Comparison of ENCODE assay signal across 8 cellular contexts in the genomic region with DNA sequence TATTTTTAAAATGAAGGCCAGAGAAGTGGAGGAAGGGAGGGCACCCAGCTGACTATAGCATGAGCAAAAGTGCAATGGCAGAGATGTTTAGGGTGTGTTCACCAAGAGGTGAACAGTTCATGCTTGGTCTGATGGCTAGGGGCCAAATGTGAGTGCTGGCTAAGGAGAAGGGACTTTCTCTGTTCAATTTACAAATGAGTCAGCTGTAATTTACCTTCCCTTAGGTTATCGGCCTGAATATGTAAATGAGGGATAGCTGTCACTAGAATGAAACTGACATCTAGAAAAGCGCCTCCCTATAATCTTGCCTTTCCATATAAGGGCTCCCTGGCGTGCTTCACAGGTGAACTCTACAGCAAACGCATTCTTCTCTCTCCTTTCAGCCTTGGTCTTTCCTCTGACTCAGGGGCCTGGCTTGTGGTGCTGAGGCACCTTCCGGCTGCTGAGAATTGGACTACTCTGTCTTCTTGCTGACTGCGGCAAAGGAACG.
DNase-seq lines count a peak whose midpoint lies in the region; ATAC-seq, FAIRE-seq and TF ChIP-seq lines count a peak whose summit lies in the region.

No MANE protein-coding gene starts in this region.

- peak; percentile 94 for ATAC-seq in GM18511 (IDR thresholded peaks at IDR 0.05; ENCODE audit: unreplicated experiment)
- peak; percentile 94 for ATAC-seq in HG02610 (IDR thresholded peaks at IDR 0.05; ENCODE audit: unreplicated experiment)
- peak; percentile 92 for ATAC-seq in stimulated activated effector memory CD8-positive, alpha-beta T cell treated with anti-CD3 and anti-CD28 coated beads, Interleukin-12 subunit alpha, Interleukin-12 subunit beta, amount 100 ng/mL, for 72 hours
- ATAC-seq in WTC11: no peak

- POLR2A ChIA-PET in WTC11 (lab: Charles Lee): interaction anchor here (0.6 kb wide), 1 partner anchor 193 kb away, joined by 4 read pairs; no protein-coding TSS in a partner anchor

- no peak overlapping the region for H2AFZ ChIP-seq in OCI-LY3 (ENCODE audit: low read depth, low read length)
- no peak overlapping the region for H2AFZ ChIP-seq in astrocyte (ENCODE audit: low read depth, low read length)

- H3K36me3 Mint-ChIP-seq in astrocyte (ENCODE audit: low read depth, unreplicated experiment) (no peaks in the 10 kb centered on the region), WTC11 (peaks cover 5% of the 10 kb centered on the region; the same call in 1 of the 2 replicates)
- H3K36me3 Mint-ChIP-seq in stimulated activated effector memory CD8-positive, alpha-beta T cell treated with anti-CD3 and anti-CD28 coated beads, Interleukin-12 subunit alpha, Interleukin-12 subunit beta, amount 100 ng/mL, for 72 hours: peaks cover 20% of the 10 kb centered on the region

- peak overlapping the region; percentile 88 for H3K27ac ChIP-seq in OCI-LY3 (ENCODE audit: low read length)
- H3K27ac ChIP-seq in astrocyte (ENCODE audit: low read depth, low read length): peak overlapping the region; percentile 15

- H3K4me3 Mint-ChIP-seq in astrocyte (ENCODE audit: unreplicated experiment): no peak overlapping the region
- peak overlapping the region; percentile 66 for H3K4me3 Mint-ChIP-seq in stimulated activated effector memory CD8-positive, alpha-beta T cell treated with anti-CD3 and anti-CD28 coated beads, Interleukin-12 subunit alpha, Interleukin-12 subunit beta, amount 100 ng/mL, for 72 hours
- H3K4me3 Mint-ChIP-seq in WTC11: no peak overlapping the region

- TF ChIP-seq CTCF in OCI-LY3 (IDR thresholded peaks at IDR 0.05; ENCODE audit: low read depth, low read length) (no peak), astrocyte (IDR thresholded peaks at IDR 0.05; ENCODE audit: insufficient read depth, low read depth, low read length) (no peak), WTC11 (IDR thresholded peaks at IDR 0.05) (no peak)

- H3K27me3 Mint-ChIP-seq in astrocyte (ENCODE audit: low read depth, unreplicated experiment): no peaks in the 10 kb centered on the region
- H3K27me3 Mint-ChIP-seq in WTC11 (ENCODE audit: low read depth): peaks cover 42% of the 10 kb centered on the region

- H3K79me2 ChIP-seq in OCI-LY3 (ENCODE audit: low read length): no peaks in the 10 kb centered on the region
- no peaks in the 10 kb centered on the region for H3K79me2 ChIP-seq in astrocyte (ENCODE audit: insufficient read depth, low read length)

- no peaks in the 10 kb centered on the region for H3K9me3 ChIP-seq in OCI-LY3 (ENCODE audit: insufficient read depth, low read length)
- H3K9me3 ChIP-seq in astrocyte (ENCODE audit: insufficient read depth, low read depth, low read length): no peaks in the 10 kb centered on the region

- H3K9ac ChIP-seq in OCI-LY3 (ENCODE audit: low read length) (peak overlapping the region; percentile 55; the same call in 1 of the 2 replicates), astrocyte (ENCODE audit: low read length) (no peak overlapping the region)

- CTCF ChIA-PET in WTC11 (lab: Charles Lee): interaction anchor here (2.2 to 2.5 kb wide), 2 partner anchors 18 to 65 kb away, joined by 6 to 9 read pairs; no protein-coding TSS in a partner anchor

- H3K27me3 ChIP-seq in OCI-LY3 (ENCODE audit: low read depth, low read length) (no peaks in the 10 kb centered on the region), astrocyte (ENCODE audit: insufficient read depth, low read length) (no peaks in the 10 kb centered on the region)

- H3K4me3 ChIP-seq in OCI-LY3 (ENCODE audit: low read length) (peak overlapping the region; percentile 42), astrocyte (ENCODE audit: insufficient read depth, low read depth, low read length) (no peak overlapping the region)

- peaks cover 57% of the 10 kb centered on the region for H3K4me1 ChIP-seq in OCI-LY3 (ENCODE audit: low read length)
- H3K4me1 ChIP-seq in astrocyte (ENCODE audit: insufficient read depth, low read length): peaks cover 25% of the 10 kb centered on the region

- peaks cover 2% of the 10 kb centered on the region for H3K9me3 Mint-ChIP-seq in astrocyte (ENCODE audit: unreplicated experiment)
- no peaks in the 10 kb centered on the region for H3K9me3 Mint-ChIP-seq in stimulated activated effector memory CD8-positive, alpha-beta T cell treated with anti-CD3 and anti-CD28 coated beads, Interleukin-12 subunit alpha, Interleukin-12 subunit beta, amount 100 ng/mL, for 72 hours
- peaks cover 9% of the 10 kb centered on the region for H3K9me3 Mint-ChIP-seq in WTC11

- H4K20me1 ChIP-seq in OCI-LY3 (ENCODE audit: insufficient read depth, low read length) (no peaks in the 10 kb centered on the region), astrocyte (ENCODE audit: insufficient read depth, low read length) (no peaks in the 10 kb centered on the region)

- peak overlapping the region; percentile 55 for H3K4me2 ChIP-seq in OCI-LY3 (ENCODE audit: low read length)
- H3K4me2 ChIP-seq in astrocyte (ENCODE audit: low read length): peak overlapping the region; percentile 46

- no peak overlapping the region for H3K27ac Mint-ChIP-seq in astrocyte (ENCODE audit: unreplicated experiment)
- peak overlapping the region; percentile 91 for H3K27ac Mint-ChIP-seq in stimulated activated effector memory CD8-positive, alpha-beta T cell treated with anti-CD3 and anti-CD28 coated beads, Interleukin-12 subunit alpha, Interleukin-12 subunit beta, amount 100 ng/mL, for 72 hours
- H3K27ac Mint-ChIP-seq in WTC11: no peak overlapping the region

- DNase-seq in astrocyte (ENCODE audit: low read depth) (peak; percentile 64), COLO668 (lab: John Stamatoyannopoulos, UW; ENCODE audit: unreplicated experiment) (no peak), WTC11 (ENCODE audit: low spot score) (no peak)
- peak; percentile 48 to 76 for DNase-seq in stimulated activated effector memory CD8-positive, alpha-beta T cell treated with anti-CD3 and anti-CD28 coated beads, Interleukin-12 subunit alpha, Interleukin-12 subunit beta, amount 100 ng/mL, for 72 hours (ENCODE audit: low spot score in 2 of 2)
- DNase-seq in NK-92 treated with Interleukin-12 subunit alpha and Interleukin-12 subunit beta, amount 100 ng/mL, for 24 hours (lab: John Stamatoyannopoulos, UW): no peak

- H3K36me3 ChIP-seq in OCI-LY3 (replicated peaks; ENCODE audit: low read depth, low read length) (no peaks in the 10 kb centered on the region), astrocyte (ENCODE audit: insufficient read depth, low read length) (no peaks in the 10 kb centered on the region)

- H3K4me1 Mint-ChIP-seq in astrocyte (ENCODE audit: low read depth, unreplicated experiment): peaks cover 25% of the 10 kb centered on the region
- H3K4me1 Mint-ChIP-seq in stimulated activated effector memory CD8-positive, alpha-beta T cell treated with anti-CD3 and anti-CD28 coated beads, Interleukin-12 subunit alpha, Interleukin-12 subunit beta, amount 100 ng/mL, for 72 hours: peaks cover 79% of the 10 kb centered on the region
- peaks cover 33% of the 10 kb centered on the region for H3K4me1 Mint-ChIP-seq in WTC11

- FAIRE-seq in astrocyte (lab: Jason Lieb, UNC): no peak

TF ChIP-seq in WTC11, 78 proteins besides CTCF, POLR2A, EP300 and RAD21 (continues in another document):
- TF ChIP-seq FOXK1 (CRISPR knock-in tag; IDR thresholded peaks at IDR 0.05): no peak
- no peak for TF ChIP-seq JAZF1 (CRISPR knock-in tag; IDR thresholded peaks at IDR 0.05)
- no peak for TF ChIP-seq IRF2 (CRISPR knock-in tag; IDR thresholded peaks at IDR 0.05; ENCODE audit: borderline replicate concordance, low read depth)
- TF ChIP-seq GABPB1 (CRISPR knock-in tag; IDR thresholded peaks at IDR 0.05): no peak
- TF ChIP-seq, protein P1, sequence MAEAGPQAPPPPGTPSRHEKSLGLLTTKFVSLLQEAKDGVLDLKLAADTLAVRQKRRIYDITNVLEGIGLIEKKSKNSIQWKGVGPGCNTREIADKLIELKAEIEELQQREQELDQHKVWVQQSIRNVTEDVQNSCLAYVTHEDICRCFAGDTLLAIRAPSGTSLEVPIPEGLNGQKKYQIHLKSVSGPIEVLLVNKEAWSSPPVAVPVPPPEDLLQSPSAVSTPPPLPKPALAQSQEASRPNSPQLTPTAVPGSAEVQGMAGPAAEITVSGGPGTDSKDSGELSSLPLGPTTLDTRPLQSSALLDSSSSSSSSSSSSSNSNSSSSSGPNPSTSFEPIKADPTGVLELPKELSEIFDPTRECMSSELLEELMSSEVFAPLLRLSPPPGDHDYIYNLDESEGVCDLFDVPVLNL (CRISPR knock-in tag; IDR thresholded peaks at IDR 0.05; ENCODE audit: borderline replicate concordance, low read depth): no peak
- TF ChIP-seq, protein P2, sequence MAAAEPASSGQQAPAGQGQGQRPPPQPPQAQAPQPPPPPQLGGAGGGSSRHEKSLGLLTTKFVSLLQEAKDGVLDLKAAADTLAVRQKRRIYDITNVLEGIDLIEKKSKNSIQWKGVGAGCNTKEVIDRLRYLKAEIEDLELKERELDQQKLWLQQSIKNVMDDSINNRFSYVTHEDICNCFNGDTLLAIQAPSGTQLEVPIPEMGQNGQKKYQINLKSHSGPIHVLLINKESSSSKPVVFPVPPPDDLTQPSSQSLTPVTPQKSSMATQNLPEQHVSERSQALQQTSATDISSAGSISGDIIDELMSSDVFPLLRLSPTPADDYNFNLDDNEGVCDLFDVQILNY (CRISPR knock-in tag; IDR thresholded peaks at IDR 0.05): no peak
- no peak for TF ChIP-seq ZNF396 (CRISPR knock-in tag; IDR thresholded peaks at IDR 0.05; ENCODE audit: borderline replicate concordance)
- TF ChIP-seq NR3C1 (CRISPR knock-in tag; conservative IDR thresholded peaks at IDR 0.05; ENCODE audit: low read depth): no peak
- no peak for TF ChIP-seq MXD4 (CRISPR knock-in tag; IDR thresholded peaks at IDR 0.05; ENCODE audit: borderline replicate concordance)
- TF ChIP-seq FOXP1 (CRISPR knock-in tag; IDR thresholded peaks at IDR 0.05; ENCODE audit: borderline replicate concordance): no peak
- TF ChIP-seq, protein P3, sequence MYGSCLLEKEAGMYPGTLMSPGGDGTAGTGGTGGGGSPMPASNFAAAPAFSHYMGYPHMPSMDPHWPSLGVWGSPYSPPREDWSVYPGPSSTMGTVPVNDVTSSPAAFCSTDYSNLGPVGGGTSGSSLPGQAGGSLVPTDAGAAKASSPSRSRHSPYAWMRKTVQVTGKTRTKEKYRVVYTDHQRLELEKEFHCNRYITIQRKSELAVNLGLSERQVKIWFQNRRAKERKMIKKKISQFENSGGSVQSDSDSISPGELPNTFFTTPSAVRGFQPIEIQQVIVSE (CRISPR knock-in tag; IDR thresholded peaks at IDR 0.05; ENCODE audit: borderline replicate concordance): no peak
- TF ChIP-seq NR1H2 (CRISPR knock-in tag; IDR thresholded peaks at IDR 0.05): no peak
- TF ChIP-seq, protein P4, sequence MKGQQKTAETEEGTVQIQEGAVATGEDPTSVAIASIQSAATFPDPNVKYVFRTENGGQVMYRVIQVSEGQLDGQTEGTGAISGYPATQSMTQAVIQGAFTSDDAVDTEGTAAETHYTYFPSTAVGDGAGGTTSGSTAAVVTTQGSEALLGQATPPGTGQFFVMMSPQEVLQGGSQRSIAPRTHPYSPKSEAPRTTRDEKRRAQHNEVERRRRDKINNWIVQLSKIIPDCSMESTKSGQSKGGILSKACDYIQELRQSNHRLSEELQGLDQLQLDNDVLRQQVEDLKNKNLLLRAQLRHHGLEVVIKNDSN (CRISPR knock-in tag; IDR thresholded peaks at IDR 0.05): no peak
- no peak for TF ChIP-seq SP1 (CRISPR knock-in tag; conservative IDR thresholded peaks at IDR 0.05)

Comparison
In these comparisons a context has a peak if more than half of its experiments do, and no peak if none do; other contexts are left out.
1. DNase-seq: peak in astrocyte (single experiment) and stimulated activated effector memory CD8-positive, alpha-beta T cell treated with anti-CD3 and anti-CD28 coated beads, Interleukin-12 subunit alpha, Interleukin-12 subunit beta, amount 100 ng/mL, for 72 hours (2 of 2); none in COLO668 (single experiment), WTC11 (single experiment) and NK-92 treated with Interleukin-12 subunit alpha and Interleukin-12 subunit beta, amount 100 ng/mL, for 24 hours (single experiment).